Comparison of ENCODE assay signal across 11 cellular contexts in the genomic region with DNA sequence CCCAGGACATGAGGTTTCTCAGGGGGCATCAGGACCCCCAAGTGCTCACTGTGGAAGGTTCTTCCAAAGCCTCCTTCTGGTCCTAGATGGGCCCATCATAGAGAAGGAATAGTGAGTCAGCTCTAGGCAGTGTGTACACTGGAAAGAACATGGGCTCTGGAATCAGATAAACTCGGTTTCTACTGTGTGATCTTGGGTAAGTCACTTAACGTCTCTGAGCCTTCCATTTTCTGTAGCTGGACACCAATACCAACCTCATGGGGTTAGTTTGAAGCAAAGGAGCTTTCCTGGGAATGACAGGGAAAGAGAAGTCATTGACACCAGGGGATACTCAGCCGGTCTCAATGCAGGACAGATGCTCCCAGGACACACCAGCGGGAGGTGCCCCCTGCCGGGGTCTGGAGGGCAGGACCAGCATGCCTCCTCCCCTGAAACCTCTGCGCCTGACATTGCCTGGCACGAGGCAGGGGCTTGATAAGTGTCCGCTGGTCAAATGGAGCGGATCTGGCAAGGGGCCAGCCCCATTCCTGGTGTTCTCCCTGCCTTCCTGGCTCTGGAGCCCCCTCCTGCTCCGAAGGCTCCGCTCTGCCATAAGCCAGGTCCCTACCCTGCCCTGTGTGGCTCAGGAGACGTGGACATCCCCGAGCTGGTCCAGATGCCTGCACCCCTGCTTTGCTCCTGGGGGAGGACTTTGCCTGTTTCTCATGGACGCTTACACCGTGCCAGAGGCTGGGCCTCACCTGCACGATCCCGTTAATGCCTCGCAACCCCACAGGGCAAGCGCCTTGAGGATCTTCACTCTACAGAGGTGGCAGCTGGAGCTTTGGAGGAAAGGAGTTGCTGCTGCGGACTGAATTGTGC. TPM values are rescaled to one million over a fixed set of nuclear protein-coding genes. Genes with fewer than 3 reads are reported as not detected.
DNase-seq lines count a peak whose midpoint lies in the region; ATAC-seq, FAIRE-seq and TF ChIP-seq lines count a peak whose summit lies in the region.
"Had no signal": no experiment of that assay in that cellular context is flagged by ENCODE, and none has a peak within 500 bp of the region (broad histone marks: within the 10 kb centered on the region; RNA-seq: fewer than 3 reads in every experiment).

No MANE protein-coding gene starts in this region.

- DNase-seq in NCI-H2227 (lab: John Stamatoyannopoulos, UW; ENCODE audit: unreplicated experiment): peak; percentile 24
- no peak for DNase-seq in NCI-H2227 treated with DMSO at 0.1 percent for 48 hours (lab: John Stamatoyannopoulos, UW)
- peak; percentile 27 for DNase-seq in dermis blood vessel endothelial cell
- DNase-seq in urothelium cell line (ENCODE audit: low spot score): no peak
- DNase-seq in H54 (ENCODE audit: insufficient read length, low spot score): no peak
- DNase-seq in dedifferentiated amniotic fluid mesenchymal stem cell (ENCODE audit: extremely low spot score): no peak

- no peaks in the 10 kb centered on the region for H3K36me3 ChIP-seq in muscle layer of colon (ENCODE audit: insufficient read depth, low read length)

- peak overlapping the region in 1 of 2 donors; percentile 17 for H3K4me3 ChIP-seq in muscle layer of colon (ENCODE audit: low read depth in 1 of 2, low read length in 2 of 2)

- no peak for TF ChIP-seq POLR2A in H54 (IDR thresholded peaks at IDR 0.05; ENCODE audit: low read depth, low read length)

- peaks cover 35% of the 10 kb centered on the region for H3K4me1 ChIP-seq in muscle layer of colon (ENCODE audit: insufficient read depth, low read length)

- ATAC-seq in GM18520 (IDR thresholded peaks at IDR 0.05; ENCODE audit: unreplicated experiment): no peak

- H3K9me3 ChIP-seq in muscle layer of colon (ENCODE audit: low read length): no peaks in the 10 kb centered on the region

- FAIRE-seq in urothelium cell line (lab: Jason Lieb, UNC) (peak; percentile 84), H54 (lab: Jason Lieb, UNC) (no peak)

- peak overlapping the region; percentile 4 for H3K27ac ChIP-seq in muscle layer of colon (ENCODE audit: low read depth, low read length)

- H3K9ac ChIP-seq in muscle layer of colon (ENCODE audit: low read length): no peak overlapping the region

- no peaks in the 10 kb centered on the region for H3K27me3 ChIP-seq in muscle layer of colon (ENCODE audit: control insufficient read depth in 1 of 2, insufficient read depth in 2 of 2, low read length in 2 of 2)

RNA-seq across cellular contexts. Expression of a gene that starts 52.8 kb away (rescaled TPM):
- total RNA-seq in dermis blood vessel endothelial cell: 0.17 TPM in 1 of 2 replicates, not detected in the other
- total RNA-seq: kidney epithelial cell; naive thymus-derived CD4-positive, alpha-beta T cell; SK-MEL-5 had no signal

Comparison
In these comparisons a context has a peak if more than half of its experiments do, and no peak if none do; other contexts are left out.
1. DNase-seq: peak in NCI-H2227 (single experiment) and dermis blood vessel endothelial cell (single experiment); none in NCI-H2227 treated with DMSO at 0.1 percent for 48 hours (single experiment), urothelium cell line (single experiment), H54 (single experiment) and dedifferentiated amniotic fluid mesenchymal stem cell (single experiment).